17 cellular contexts compared by ENCODE assay signal in genomic region chr3:81788044-81788443, GRCh38.
"Had no signal": no experiment of that assay in that cellular context is flagged by ENCODE, and none has a peak within 500 bp of the region (broad histone marks: within the 10 kb centered on the region; RNA-seq: fewer than 3 reads in every experiment).

No MANE protein-coding gene starts in this region.

- H3K36me3 Mint-ChIP-seq: activated naive CD4-positive, alpha-beta T cell treated with anti-CD3 and anti-CD28 coated beads, Interleukin-2, amount 50 U/mL, for 72 hours; mesothelial cell of epicardium; type B pancreatic cell had no signal

- ATAC-seq: activated naive CD4-positive, alpha-beta T cell treated with anti-CD3 and anti-CD28 coated beads, Interleukin-2, amount 50 U/mL, for 72 hours; activated T-cell treated with anti-CD3 and anti-CD28 coated beads, Interleukin-2, amount 50 U/mL, for 72 hours; sciatic nerve; stimulated activated naive CD8-positive, alpha-beta T cell treated with anti-CD3 and anti-CD28 coated beads, Interleukin-15, amount 100 ng/mL, for 72 hours had no signal

- H3K27me3 Mint-ChIP-seq: stimulated activated naive CD8-positive, alpha-beta T cell treated with anti-CD3 and anti-CD28 coated beads, Interleukin-15, amount 100 ng/mL, for 72 hours; type B pancreatic cell had no signal

- H3K27ac Mint-ChIP-seq: activated CD4-positive, alpha-beta T cell treated with anti-CD3 and anti-CD28 coated beads, Interleukin-2, amount 10 ng/mL, durations not matched to agents 7 days and 5 days; activated naive CD4-positive, alpha-beta T cell treated with anti-CD3 and anti-CD28 coated beads, Interleukin-2, amount 50 U/mL, for 72 hours; activated T-cell treated with anti-CD3 and anti-CD28 coated beads, Interleukin-2, amount 50 U/mL, for 72 hours; mesothelial cell of epicardium; stimulated activated naive CD8-positive, alpha-beta T cell treated with anti-CD3 and anti-CD28 coated beads, Interleukin-15, amount 100 ng/mL, for 72 hours; type B pancreatic cell had no signal

- H3K4me3 Mint-ChIP-seq: activated CD4-positive, alpha-beta T cell treated with anti-CD3 and anti-CD28 coated beads, Interleukin-2, amount 10 ng/mL, durations not matched to agents 7 days and 5 days; activated T-cell treated with anti-CD3 and anti-CD28 coated beads, Interleukin-2, amount 50 U/mL, for 72 hours; mesothelial cell of epicardium; stimulated activated naive CD8-positive, alpha-beta T cell treated with anti-CD3 and anti-CD28 coated beads, Interleukin-15, amount 100 ng/mL, for 72 hours; type B pancreatic cell had no signal

- H3K9me3 Mint-ChIP-seq: activated CD4-positive, alpha-beta T cell treated with anti-CD3 and anti-CD28 coated beads, Interleukin-2, amount 10 ng/mL, durations not matched to agents 7 days and 5 days had no signal

- H3K27ac ChIP-seq: spleen had no signal

- H3K9me3 ChIP-seq: spleen had no signal

- H3K27me3 ChIP-seq: spleen had no signal

- H3K4me1 Mint-ChIP-seq: activated CD4-positive, alpha-beta T cell treated with anti-CD3 and anti-CD28 coated beads, Interleukin-2, amount 10 ng/mL, durations not matched to agents 7 days and 5 days; stimulated activated naive CD8-positive, alpha-beta T cell treated with anti-CD3 and anti-CD28 coated beads, Interleukin-15, amount 100 ng/mL, for 72 hours had no signal

- H3K4me3 ChIP-seq: lung, spleen had no signal

- DNase-seq: activated CD4-positive, alpha-beta T cell treated with anti-CD3 and anti-CD28 coated beads, Interleukin-2, amount 10 ng/mL, durations not matched to agents 7 days and 5 days; activated CD4-positive, CD25-positive, alpha-beta regulatory T cell; activated CD8-positive, alpha-beta memory T cell treated with anti-CD3 and anti-CD28 coated beads, Interleukin-2, amount 50 U/mL, for 48 hours; activated gamma-delta T cell; activated T-cell treated with anti-CD3 and anti-CD28 coated beads, Interleukin-2, amount 50 U/mL, for 72 hours; amniotic stem cell; caudate nucleus; cortex of kidney; effector CD8-positive, alpha-beta T cell; foreskin fibroblast; spleen; stimulated activated naive CD8-positive, alpha-beta T cell treated with anti-CD3 and anti-CD28 coated beads, Interleukin-15, amount 100 ng/mL, for 72 hours had no signal

- H3K36me3 ChIP-seq: spleen had no signal
